Comparison of ENCODE assay signal across 15 cellular contexts in genomic region chr15:62115847-62116246, GRCh38. TPM values are rescaled to one million over a fixed set of nuclear protein-coding genes. Genes with fewer than 3 reads are reported as not detected.
"Had no signal": no experiment of that assay in that cellular context is flagged by ENCODE, and none has a peak within 500 bp of the region (broad histone marks: within the 10 kb centered on the region; RNA-seq: fewer than 3 reads in every experiment).

No MANE protein-coding gene starts in this region.

- H3K4me3 ChIP-seq: esophagus squamous epithelium, left lung, thoracic aorta had no signal

- H3K27me3 ChIP-seq: esophagus squamous epithelium, left lung had no signal

- H3K9me3 ChIP-seq: esophagus squamous epithelium, left lung, thoracic aorta had no signal

- H3K36me3 ChIP-seq: esophagus squamous epithelium, left lung, thoracic aorta had no signal

- DNase-seq: activated CD4-positive, alpha-beta memory T cell treated with anti-CD3 and anti-CD28 coated beads, Interleukin-2, amount 10 ng/mL, durations not matched to agents 7 days and 5 days; activated CD4-positive, alpha-beta T cell treated with anti-CD3 and anti-CD28 coated beads for 4 hours; activated naive CD4-positive, alpha-beta T cell treated with anti-CD3 and anti-CD28 coated beads, Interleukin-2, amount 50 U/mL, for 16 hours; activated T-cell treated with anti-CD3 and anti-CD28 coated beads, Interleukin-2, amount 50 U/mL, for 24 hours; esophagus squamous epithelium; head of caudate nucleus; immature natural killer cell; left lung; nucleus accumbens; right cardiac atrium had no signal

- ATAC-seq: left lung, right cardiac atrium, SK-N-SH treated with all-trans-retinoic acid at 6 μM for 48 hours, WTC11 had no signal

- H3K27ac ChIP-seq: esophagus squamous epithelium, left lung, thoracic aorta had no signal

RNA-seq across cellular contexts. Expression of gene C2CD4A, which starts 49.1 kb away (rescaled TPM):
- total RNA-seq: astrocyte, fibroblast of villous mesenchyme, right cardiac atrium had no signal
- polyA plus RNA-seq: immature natural killer cell had no signal

RNA-seq across cellular contexts. Expression of gene C2CD4B, which starts 49.2 kb away (rescaled TPM):
- total RNA-seq: astrocyte, fibroblast of villous mesenchyme had no signal
- polyA plus RNA-seq: immature natural killer cell had no signal
